In genomic region chr20:5056801-5057599, GRCh38 we compare ENCODE assay signal across 8 cellular contexts. TPM values are rescaled to one million over a fixed set of nuclear protein-coding genes. Genes with fewer than 3 reads are reported as not detected.
A peak's percentile ranks its signal among the peaks of the same experiment; 100 is the strongest.
DNase-seq lines count a peak whose midpoint lies in the region; ATAC-seq and TF ChIP-seq lines count a peak whose summit lies in the region.

No MANE protein-coding gene starts in this region.

- peaks cover 5% of the 10 kb centered on the region for H3K27me3 Mint-ChIP-seq in H9 (ENCODE audit: low read depth)

- DNase-seq in AG20443 (ENCODE audit: low spot score) (peak; percentile 70), H9 (peak; percentile 61), SJSA1 (ENCODE audit: low read depth in 1 of 2, low spot score in 2 of 2) (peak; percentile 19 to 43), left ventricle myocardium inferior (peak; percentile 39), NCI-H2227 treated with DMSO at 0.1 percent for 48 hours (lab: John Stamatoyannopoulos, UW) (no peak)
- DNase-seq in activated T-helper 9 cell treated with anti-CD3 and anti-CD28 coated beads, Interleukin-2, amount 50 U/mL, for 16 hours (ENCODE audit: low read depth), result peak; percentile 57
- peak; percentile 66 to 71 for DNase-seq in stimulated activated CD4-positive, alpha-beta T cell treated with anti-CD3 and anti-CD28 coated beads, Interleukin-2, amount 100 ng/mL, for 48 hours

- H3K79me2 ChIP-seq in H9 (ENCODE audit: insufficient read depth, low read length), result no peaks in the 10 kb centered on the region

- no peak overlapping the region for H3T11ph ChIP-seq in H9 (ENCODE audit: low read length)

- no peak overlapping the region for H3K23ac ChIP-seq in H9 (ENCODE audit: insufficient read length, low read depth, low read length)

- no peak overlapping the region for H3K4me2 ChIP-seq in H9 (ENCODE audit: insufficient read depth, insufficient read length, low read length)

- no peak overlapping the region for H2BK12ac ChIP-seq in H9 (ENCODE audit: insufficient read length, low read depth, low read length)

- ATAC-seq in HG02588 (IDR thresholded peaks at IDR 0.05; ENCODE audit: unreplicated experiment), result no peak

- no peak overlapping the region for H3K4me3 Mint-ChIP-seq in H9

- H2BK120ac ChIP-seq in H9 (ENCODE audit: low read depth, low read length, poor library complexity, severe bottlenecking), result no peak overlapping the region

- H3K27me3 ChIP-seq in H9 (ENCODE audit: insufficient read depth, low read length), result no peaks in the 10 kb centered on the region
- no peaks in the 10 kb centered on the region for H3K27me3 ChIP-seq in SJSA1 (replicated peaks)
- H3K27me3 ChIP-seq in left ventricle myocardium inferior (ENCODE audit: low read depth), result no peaks in the 10 kb centered on the region

- H3K9me3 ChIP-seq in H9 (ENCODE audit: control insufficient read depth, low read depth, low read length) (no peaks in the 10 kb centered on the region), SJSA1 (replicated peaks) (no peaks in the 10 kb centered on the region), left ventricle myocardium inferior (replicated peaks) (no peaks in the 10 kb centered on the region)

- H4K20me1 ChIP-seq in H9 (ENCODE audit: control insufficient read depth, insufficient read depth, insufficient read length), result no peaks in the 10 kb centered on the region

- no peak overlapping the region for H4K5ac ChIP-seq in H9 (ENCODE audit: insufficient read length, low read depth, low read length)

- H2BK15ac ChIP-seq in H9 (ENCODE audit: low read depth, low read length), result no peak overlapping the region

- no peak overlapping the region for H2BK20ac ChIP-seq in H9 (ENCODE audit: low read depth, low read length, poor library complexity, severe bottlenecking)

- H2BK5ac ChIP-seq in H9 (ENCODE audit: insufficient read length, low read length), result no peak overlapping the region

- no peaks in the 10 kb centered on the region for H3K23me2 ChIP-seq in H9 (ENCODE audit: insufficient read length, low read depth, low read length, poor library complexity, severe bottlenecking)

- H2AFZ ChIP-seq in H9 (ENCODE audit: low read length), result no peak overlapping the region

- H3K9ac ChIP-seq in H9 (ENCODE audit: extremely low read depth, insufficient read length, low read length), result no peak overlapping the region

- H3K36me3 ChIP-seq in SJSA1 (no peaks in the 10 kb centered on the region), left ventricle myocardium inferior (no peaks in the 10 kb centered on the region)

- H3K27ac Mint-ChIP-seq in H9, result no peak overlapping the region

- H3K4me3 ChIP-seq in SJSA1 (no peak overlapping the region), left ventricle myocardium inferior (no peak overlapping the region)

- H3K36me3 Mint-ChIP-seq in H9 (ENCODE audit: insufficient read depth in 1 of 3, low read depth in 3 of 3), result no peaks in the 10 kb centered on the region

- no peak overlapping the region for H4K91ac ChIP-seq in H9 (ENCODE audit: insufficient read length, low read depth, low read length)

- no peak overlapping the region for H2AK5ac ChIP-seq in H9 (ENCODE audit: insufficient read length, low read length)

- H3K4me1 ChIP-seq in H9 (ENCODE audit: insufficient read depth, low read length), result no peaks in the 10 kb centered on the region
- no peaks in the 10 kb centered on the region for H3K4me1 ChIP-seq in SJSA1 (replicated peaks)
- H3K4me1 ChIP-seq in left ventricle myocardium inferior, result no peaks in the 10 kb centered on the region

- no peak overlapping the region for H3K14ac ChIP-seq in H9 (ENCODE audit: insufficient read depth, low read length)

- H4K8ac ChIP-seq in H9 (replicated peaks; ENCODE audit: insufficient read length, low read depth, low read length), result no peak overlapping the region

- no peaks in the 10 kb centered on the region for H3K79me1 ChIP-seq in H9 (ENCODE audit: insufficient read depth, low read depth, low read length, poor library complexity, severe bottlenecking)

- TF ChIP-seq CTCF in H9 (conservative IDR thresholded peaks at IDR 0.05) (peak; percentile 70), left ventricle myocardium inferior (IDR thresholded peaks at IDR 0.05; ENCODE audit: borderline replicate concordance) (peak; percentile 28)

- no peak overlapping the region for H3K56ac ChIP-seq in H9 (ENCODE audit: insufficient read length, low read depth, low read length)

- no peak overlapping the region for H3K4ac ChIP-seq in H9 (ENCODE audit: low read depth, low read length)

- H3K27ac ChIP-seq in H9 (ENCODE audit: insufficient read length, low read depth, low read length) (no peak overlapping the region), SJSA1 (no peak overlapping the region), left ventricle myocardium inferior (replicated peaks) (no peak overlapping the region)

- no peak overlapping the region for H3K18ac ChIP-seq in H9 (ENCODE audit: insufficient read length, low read depth, low read length)

- H3K4me1 Mint-ChIP-seq in H9, result peaks cover 6 to 7% of the 10 kb centered on the region in 2 experiments; a peak in 3 of 4 replicates

- intact Hi-C loops in left ventricle myocardium inferior (cut with micrococcal nuclease), result no loop called here

- WGBS in H9 (ENCODE audit: extremely low coverage, insufficient read length, low lambda C conversion rate), result no CpG with 5 or more reads among the region's 5 CpGs

- peaks cover 0 to 4% of the 10 kb centered on the region in 2 experiments; a peak in 1 of 5 replicates for H3K9me3 Mint-ChIP-seq in H9

RNA-seq across cellular contexts. Expression of gene SLC23A2, which starts 55.7 kb away (rescaled TPM):
- total RNA-seq in H9 (2021) (16.3 and 16.5 TPM in 2 replicates), left ventricle myocardium inferior (6.3 TPM)
- total RNA-seq in SJSA1 (2014; rRNA removed; shearing (Covaris generic)), result 5.9 and 10.4 TPM in 2 replicates

RNA-seq across cellular contexts. Expression of gene TMEM230, which starts 55.9 kb away (rescaled TPM):
- total RNA-seq in H9 (2021), result 62.3 and 64.3 TPM in 2 replicates
- total RNA-seq in SJSA1 (2014; rRNA removed; shearing (Covaris generic)), result 95.2 and 139 TPM in 2 replicates
- 83.0 TPM for total RNA-seq in left ventricle myocardium inferior
